4 cellular contexts compared by ENCODE assay signal in genomic region chr10:18859659-18860058, GRCh38.
TF ChIP-seq lines count a peak whose summit lies in the region.

No MANE protein-coding gene starts in this region.

TF ChIP-seq in A549, 52 proteins besides CTCF, POLR2A, EP300 and RAD21:
- no peak for TF ChIP-seq REST (IDR thresholded peaks at IDR 0.05)
- no peak for TF ChIP-seq CBX2 (IDR thresholded peaks at IDR 0.05; ENCODE audit: borderline replicate concordance, low read depth)
- TF ChIP-seq NPAS2 (CRISPR knock-in tag; IDR thresholded peaks at IDR 0.05; ENCODE audit: borderline replicate concordance) = no peak
- no peak for TF ChIP-seq RFX5 (IDR thresholded peaks at IDR 0.05)
- peak; percentile 79 for TF ChIP-seq MAFK (IDR thresholded peaks at IDR 0.05; ENCODE audit: partially characterized antibody)

TF ChIP-seq in IMR-90, 13 proteins besides CTCF, POLR2A, EP300 and RAD21 (continued from another document):
- TF ChIP-seq MAFK (IDR thresholded peaks at IDR 0.05; ENCODE audit: low read depth, low read length) = peak; percentile 83

TF ChIP-seq in K562, 482 proteins besides CTCF, POLR2A, EP300 and RAD21:
- TF ChIP-seq MAFK (IDR thresholded peaks at IDR 0.05; ENCODE audit: low read length) (peak; percentile 53), ZNF766 (CRISPR knock-in tag; conservative IDR thresholded peaks at IDR 0.05) (no peak), C11orf30 (IDR thresholded peaks at IDR 0.05; ENCODE audit: low read depth) (0 out of 2 replicates have a peak, but pooled peaks have one; percentile 11), MAFG (tag; conservative IDR thresholded peaks at IDR 0.05) (peak; percentile 24; the same call in 1 of the 2 replicates), MAFF (IDR thresholded peaks at IDR 0.05; ENCODE audit: low read length) (peak; percentile 34)

TF ChIP-seq in WTC11, 78 proteins besides CTCF, POLR2A, EP300 and RAD21:
- TF ChIP-seq ERG (CRISPR knock-in tag; IDR thresholded peaks at IDR 0.05) = no peak
- no peak for TF ChIP-seq ZNF138 (CRISPR knock-in tag; conservative IDR thresholded peaks at IDR 0.05)
- TF ChIP-seq RORB (CRISPR knock-in tag; IDR thresholded peaks at IDR 0.05) = no peak
- no peak for TF ChIP-seq GABPB1 (CRISPR knock-in tag; IDR thresholded peaks at IDR 0.05)
- no peak for TF ChIP-seq ZNF219 (CRISPR knock-in tag; IDR thresholded peaks at IDR 0.05; ENCODE audit: borderline replicate concordance)
- TF ChIP-seq TCF7 (CRISPR knock-in tag; IDR thresholded peaks at IDR 0.05; ENCODE audit: low read depth) = no peak
- no peak for TF ChIP-seq ELF4 (CRISPR knock-in tag; IDR thresholded peaks at IDR 0.05; ENCODE audit: low read depth)
- TF ChIP-seq OVOL2 (CRISPR knock-in tag; IDR thresholded peaks at IDR 0.05; ENCODE audit: borderline replicate concordance) = no peak
- no peak for TF ChIP-seq ZNF423 (CRISPR knock-in tag; IDR thresholded peaks at IDR 0.05)
- TF ChIP-seq SMAD3 (CRISPR knock-in tag; IDR thresholded peaks at IDR 0.05; ENCODE audit: borderline replicate concordance) = no peak
- TF ChIP-seq ZNF416 (CRISPR knock-in tag; IDR thresholded peaks at IDR 0.05) = no peak
- no peak for TF ChIP-seq USF1 (CRISPR knock-in tag; IDR thresholded peaks at IDR 0.05)
- no peak for TF ChIP-seq CDX4 (CRISPR knock-in tag; IDR thresholded peaks at IDR 0.05; ENCODE audit: borderline replicate concordance)
- no peak for TF ChIP-seq ETV6 (CRISPR knock-in tag; IDR thresholded peaks at IDR 0.05)
